In genomic region chr12:53777936-53778644, GRCh38 we compare ENCODE assay signal across 21 cellular contexts. TPM values are rescaled to one million over a fixed set of nuclear protein-coding genes. Genes with fewer than 3 reads are reported as not detected.
"Had no signal": no experiment of that assay in that cellular context is flagged by ENCODE, and none has a peak within 500 bp of the region (broad histone marks: within the 10 kb centered on the region; RNA-seq: fewer than 3 reads in every experiment).

No MANE protein-coding gene starts in this region.

- ATAC-seq: activated CD8-positive, alpha-beta T cell treated with anti-CD3 and anti-CD28 coated beads for 36 hours; activated T-cell treated with anti-CD3 and anti-CD28 coated beads, Interleukin-2, amount 50 U/mL, for 72 hours; body of pancreas; naive thymus-derived CD8-positive, alpha-beta T cell; stimulated activated naive B cell treated with anti-CD40 and anti-IgM and Interleukin-4, amounts not matched to agents 10 μg/mL and 1 μg/mL and 100 μg/mL, for 72 hours had no signal

- DNase-seq: activated B cell treated with CpG ODN at 0.5 μM for 24 hours; activated CD4-positive, alpha-beta T cell treated with anti-CD3 and anti-CD28 coated beads for 48 hours; activated CD8-positive, alpha-beta memory T cell treated with anti-CD3 and anti-CD28 coated beads, Interleukin-2, amount 50 U/mL, for 4 hours; activated CD8-positive, alpha-beta T cell treated with anti-CD3 and anti-CD28 coated beads for 36 hours; activated gamma-delta T cell; activated T-cell treated with anti-CD3 and anti-CD28 coated beads, Interleukin-2, amount 50 U/mL, for 72 hours; amygdala; body of pancreas; central memory CD4-positive, alpha-beta T cell; foreskin melanocyte; head of caudate nucleus; kidney glomerular epithelial cell; naive thymus-derived CD8-positive, alpha-beta T cell; stimulated activated CD4-positive, alpha-beta T cell treated with anti-CD3 and anti-CD28 coated beads, Interleukin-4, amount 100 ng/mL, for 1 hour; stimulated activated naive B cell treated with anti-CD40 and anti-IgM and Interleukin-4, amounts not matched to agents 10 μg/mL and 1 μg/mL and 100 μg/mL, for 72 hours; thyroid gland had no signal

- H3K4me3 ChIP-seq: body of pancreas, coronary artery, esophagus muscularis mucosa, lung, thyroid gland had no signal

- H3K27ac ChIP-seq: body of pancreas, coronary artery, esophagus muscularis mucosa, thyroid gland had no signal

RNA-seq across cellular contexts. Expression of gene CISTR, which starts 26.3 kb away (rescaled TPM):
- total RNA-seq: activated B cell treated with CpG ODN at 0.5 μM for 24 hours; activated CD8-positive, alpha-beta T cell treated with anti-CD3 and anti-CD28 coated beads for 36 hours; activated T-cell treated with anti-CD3 and anti-CD28 coated beads, Interleukin-2, amount 50 U/mL, for 72 hours; body of pancreas; esophagus muscularis mucosa; lung; mononuclear cell; naive thymus-derived CD8-positive, alpha-beta T cell; renal cortical epithelial cell; thyroid gland had no signal
